8 cellular contexts compared by ENCODE assay signal in the genomic region with DNA sequence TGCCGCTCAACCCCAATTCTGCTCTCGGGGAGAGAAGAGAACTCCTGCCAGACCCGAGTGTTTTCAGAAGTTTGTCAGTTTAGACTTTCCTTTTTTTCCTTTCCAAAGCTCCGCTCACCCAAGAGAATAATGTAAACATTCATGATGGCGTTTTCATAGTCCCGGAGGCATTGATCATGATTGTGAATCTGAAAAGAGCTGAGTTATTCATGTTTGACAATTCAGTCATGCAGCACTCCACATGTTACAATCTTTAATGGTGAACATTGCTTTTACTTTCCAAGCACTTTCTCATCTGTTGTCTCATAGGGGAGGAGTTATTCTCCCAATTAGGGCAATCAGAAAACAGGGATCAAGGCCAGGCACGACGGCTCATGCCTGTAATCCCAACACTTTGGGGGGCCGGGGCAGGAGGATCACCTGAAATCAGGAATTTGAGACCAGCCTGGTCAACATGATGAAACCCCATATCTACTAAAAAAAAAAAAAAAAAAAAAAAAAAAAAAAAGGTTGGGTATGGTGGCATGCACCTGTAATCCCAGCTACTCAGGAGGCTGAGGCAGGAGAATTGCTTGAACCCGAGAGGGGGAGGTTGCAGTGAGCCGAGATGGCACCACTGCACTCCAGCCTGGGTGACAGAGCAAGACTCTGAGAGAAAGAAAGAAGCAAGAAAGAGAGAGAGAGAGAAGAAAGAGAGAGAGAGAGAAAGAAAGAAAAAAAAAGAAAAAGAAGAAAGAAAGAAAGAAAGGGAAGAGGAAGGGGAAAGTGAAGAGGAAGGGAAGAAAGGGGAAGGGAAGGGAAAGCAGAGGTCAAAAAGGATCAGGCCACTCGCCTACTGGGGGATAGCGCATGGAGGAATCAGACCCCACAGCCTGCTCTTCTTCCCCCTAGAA.
DNase-seq lines count a peak whose midpoint lies in the region; ATAC-seq, FAIRE-seq and TF ChIP-seq lines count a peak whose summit lies in the region.

No MANE protein-coding gene starts in this region.

- no peaks in the 10 kb centered on the region for H3K27me3 Mint-ChIP-seq in activated T-cell treated with anti-CD3 and anti-CD28 coated beads, Interleukin-2, amount 50 U/mL, for 4 hours (ENCODE audit: low read depth)

- peak overlapping the region; percentile 84 for H3K4me3 Mint-ChIP-seq in activated T-cell treated with anti-CD3 and anti-CD28 coated beads, Interleukin-2, amount 50 U/mL, for 4 hours

- FAIRE-seq in RCC 7860 (lab: Jason Lieb, UNC): no peak

- no peaks in the 10 kb centered on the region for H3K9me3 Mint-ChIP-seq in activated T-cell treated with anti-CD3 and anti-CD28 coated beads, Interleukin-2, amount 50 U/mL, for 4 hours

- peaks cover 48% of the 10 kb centered on the region for H3K4me1 Mint-ChIP-seq in activated T-cell treated with anti-CD3 and anti-CD28 coated beads, Interleukin-2, amount 50 U/mL, for 4 hours (ENCODE audit: low read depth)

- no peaks in the 10 kb centered on the region for H3K36me3 Mint-ChIP-seq in activated T-cell treated with anti-CD3 and anti-CD28 coated beads, Interleukin-2, amount 50 U/mL, for 4 hours (ENCODE audit: insufficient read depth)

- H3K27me3 ChIP-seq in gastroesophageal sphincter (no peaks in the 10 kb centered on the region), psoas muscle (ENCODE audit: insufficient read depth in 3 of 3, low read length in 2 of 3) (peaks cover 0 to 7% (median 0%) of the 10 kb centered on the region in 3 donors)

- WGBS in gastroesophageal sphincter (ENCODE audit: low coverage in 1 of 2), 2 donors: 37 to 79% methylated on average over 4 to 9 of the region's 13 CpGs
- WGBS in psoas muscle, 3 donors: 48 to 50% (median 48%) methylated on average over 13 of the region's 13 CpGs

- DNase-seq in activated T-cell treated with anti-CD3 and anti-CD28 coated beads, Interleukin-2, amount 50 U/mL, for 4 hours: no peak
- DNase-seq in psoas muscle: peak in 1 of 2 donors; percentile 43
- DNase-seq in NCI-H2227 treated with DMSO at 0.1 percent for 48 hours (lab: John Stamatoyannopoulos, UW): no peak
- DNase-seq in RCC 7860 (ENCODE audit: low spot score): no peak
- no peak for DNase-seq in dermis blood vessel endothelial cell
- no peak for DNase-seq in T-helper 9 cell

- TF ChIP-seq CTCF in gastroesophageal sphincter (IDR thresholded peaks at IDR 0.05) (no peak), psoas muscle (IDR thresholded peaks at IDR 0.05) (no peak)

- H3K9ac ChIP-seq in ES-I3 (ENCODE audit: low read depth, low read length): peak overlapping the region; percentile 57; the same call in 1 of the 2 replicates

- no peaks in the 10 kb centered on the region for H3K9me3 ChIP-seq in ES-I3 (ENCODE audit: control insufficient read depth, insufficient read depth, low read length)
- H3K9me3 ChIP-seq in gastroesophageal sphincter: no peaks in the 10 kb centered on the region
- no peaks in the 10 kb centered on the region for H3K9me3 ChIP-seq in psoas muscle

- H3K27ac ChIP-seq in gastroesophageal sphincter: peak overlapping the region; percentile 2 to 85 (median 81)
- peak overlapping the region; percentile 43 for H3K27ac ChIP-seq in psoas muscle

- peak; percentile 32 to 44 for ATAC-seq in activated T-cell treated with anti-CD3 and anti-CD28 coated beads, Interleukin-2, amount 50 U/mL, for 4 hours
- ATAC-seq in gastroesophageal sphincter (no peak), psoas muscle (no peak)

- intact Hi-C loops in psoas muscle (cut with DNase I): no loop called here

- no peaks in the 10 kb centered on the region for H3K36me3 ChIP-seq in ES-I3 (ENCODE audit: insufficient read depth, low read length)
- no peaks in the 10 kb centered on the region for H3K36me3 ChIP-seq in gastroesophageal sphincter
- no peaks in the 10 kb centered on the region for H3K36me3 ChIP-seq in psoas muscle (ENCODE audit: insufficient read depth in 1 of 2, low read depth in 1 of 2)

- no peak for TF ChIP-seq EP300 in gastroesophageal sphincter (IDR thresholded peaks at IDR 0.05)

- TF ChIP-seq POLR2A in gastroesophageal sphincter (IDR thresholded peaks at IDR 0.05): no peak

- H3K4me3 ChIP-seq in gastroesophageal sphincter (peak overlapping the region; percentile 35 to 67), psoas muscle (peak overlapping the region; percentile 69)

- H3K4me1 ChIP-seq in ES-I3 (ENCODE audit: insufficient read depth, low read length): peaks cover 20% of the 10 kb centered on the region
- H3K4me1 ChIP-seq in gastroesophageal sphincter: peaks cover 0 to 20% (median 0%) of the 10 kb centered on the region in 3 donors
- peaks cover 7% of the 10 kb centered on the region for H3K4me1 ChIP-seq in psoas muscle

Comparison
In these comparisons a context has a peak if more than half of its experiments do, and no peak if none do; other contexts are left out.
1. ATAC-seq: peak in activated T-cell treated with anti-CD3 and anti-CD28 coated beads, Interleukin-2, amount 50 U/mL, for 4 hours (2 of 2); none in gastroesophageal sphincter (single experiment) and psoas muscle (0 of 4).